Comparison of ENCODE assay signal across 8 cellular contexts in genomic region chr5:912356-913091, GRCh38. TPM values are rescaled to one million over a fixed set of nuclear protein-coding genes. Genes with fewer than 3 reads are reported as not detected.
DNase-seq lines count a peak whose midpoint lies in the region; ATAC-seq and TF ChIP-seq lines count a peak whose summit lies in the region.

No MANE protein-coding gene starts in this region.

- in situ Hi-C loops in SK-MEL-5 (cut with HindIII; ENCODE audit: low pct_unique_long_range_greater_than_20kb, low sequenced_read_pairs), result no loop called here

- H3K27me3 Mint-ChIP-seq in activated naive CD8-positive, alpha-beta T cell treated with anti-CD3 and anti-CD28 coated beads, Interleukin-2, amount 10 ng/mL, durations not matched to agents 7 days and 5 days, result no peaks in the 10 kb centered on the region
- H3K27me3 Mint-ChIP-seq in stimulated activated memory B cell treated with anti-CD40 and anti-IgM and Interleukin-4, amounts not matched to agents 10 μg/mL and 1 μg/mL and 100 μg/mL, for 72 hours, result no peaks in the 10 kb centered on the region

- POLR2A ChIA-PET in activated naive CD8-positive, alpha-beta T cell treated with anti-CD3 and anti-CD28 coated beads, Interleukin-2, amount 10 ng/mL, durations not matched to agents 7 days and 5 days (lab: Charles Lee), result no interaction called here

- H3K4me1 Mint-ChIP-seq in activated naive CD8-positive, alpha-beta T cell treated with anti-CD3 and anti-CD28 coated beads, Interleukin-2, amount 10 ng/mL, durations not matched to agents 7 days and 5 days, result no peaks in the 10 kb centered on the region
- H3K4me1 Mint-ChIP-seq in stimulated activated memory B cell treated with anti-CD40 and anti-IgM and Interleukin-4, amounts not matched to agents 10 μg/mL and 1 μg/mL and 100 μg/mL, for 72 hours, result peaks cover 5% of the 10 kb centered on the region

- peaks cover 6% of the 10 kb centered on the region for H3K36me3 Mint-ChIP-seq in activated naive CD8-positive, alpha-beta T cell treated with anti-CD3 and anti-CD28 coated beads, Interleukin-2, amount 10 ng/mL, durations not matched to agents 7 days and 5 days
- peaks cover 40% of the 10 kb centered on the region for H3K36me3 Mint-ChIP-seq in stimulated activated memory B cell treated with anti-CD40 and anti-IgM and Interleukin-4, amounts not matched to agents 10 μg/mL and 1 μg/mL and 100 μg/mL, for 72 hours

- no peak overlapping the region for H3K27ac Mint-ChIP-seq in activated naive CD8-positive, alpha-beta T cell treated with anti-CD3 and anti-CD28 coated beads, Interleukin-2, amount 10 ng/mL, durations not matched to agents 7 days and 5 days
- no peak overlapping the region for H3K27ac Mint-ChIP-seq in stimulated activated memory B cell treated with anti-CD40 and anti-IgM and Interleukin-4, amounts not matched to agents 10 μg/mL and 1 μg/mL and 100 μg/mL, for 72 hours

- peak overlapping the region; percentile 26 for H3K4me3 Mint-ChIP-seq in activated naive CD8-positive, alpha-beta T cell treated with anti-CD3 and anti-CD28 coated beads, Interleukin-2, amount 10 ng/mL, durations not matched to agents 7 days and 5 days
- H3K4me3 Mint-ChIP-seq in stimulated activated memory B cell treated with anti-CD40 and anti-IgM and Interleukin-4, amounts not matched to agents 10 μg/mL and 1 μg/mL and 100 μg/mL, for 72 hours, result no peak overlapping the region

- ATAC-seq in activated naive CD8-positive, alpha-beta T cell treated with anti-CD3 and anti-CD28 coated beads, Interleukin-2, amount 10 ng/mL, durations not matched to agents 7 days and 5 days (ENCODE audit: low read depth), result peak; percentile 21
- peak; percentile 51 for ATAC-seq in stimulated activated memory B cell treated with anti-CD40 and anti-IgM and Interleukin-4, amounts not matched to agents 10 μg/mL and 1 μg/mL and 100 μg/mL, for 72 hours
- ATAC-seq in omental fat pad (ENCODE audit: low FRiP score), result no peak

- DNase-seq in H4 (ENCODE audit: low spot score) (peak; percentile 100), SK-MEL-5 (ENCODE audit: low read depth, low spot score) (peak; percentile 90), lung microvascular endothelial cell (ENCODE audit: low read depth in 2 of 2) (peak; percentile 92 to 99), NCI-H2107 (lab: John Stamatoyannopoulos, UW) (no peak), omental fat pad (ENCODE audit: low spot score) (no peak), mucosa of gallbladder (ENCODE audit: low spot score) (no peak)
- DNase-seq in activated naive CD8-positive, alpha-beta T cell treated with anti-CD3 and anti-CD28 coated beads, Interleukin-2, amount 10 ng/mL, durations not matched to agents 7 days and 5 days, result no peak

- no peaks in the 10 kb centered on the region for H3K9me3 Mint-ChIP-seq in activated naive CD8-positive, alpha-beta T cell treated with anti-CD3 and anti-CD28 coated beads, Interleukin-2, amount 10 ng/mL, durations not matched to agents 7 days and 5 days
- H3K9me3 Mint-ChIP-seq in stimulated activated memory B cell treated with anti-CD40 and anti-IgM and Interleukin-4, amounts not matched to agents 10 μg/mL and 1 μg/mL and 100 μg/mL, for 72 hours, result no peaks in the 10 kb centered on the region

- TF ChIP-seq CTCF in omental fat pad (IDR thresholded peaks at IDR 0.05), result no peak

RNA-seq across cellular contexts. Expression of gene TRIP13, which starts 19.8 kb away (rescaled TPM):
- 52.1 and 54.2 TPM in 2 replicates for total RNA-seq in H4 (2014; rRNA removed; shearing (Covaris generic))
- total RNA-seq in SK-MEL-5 (2014; rRNA removed; shearing (Covaris generic)), result 43.7 and 47.0 TPM in 2 replicates
- 42.7 and 47.1 TPM in 2 replicates for polyA plus RNA-seq in SK-MEL-5 (2015; cell fraction: cytosol; rRNA removed)
- polyA plus RNA-seq in SK-MEL-5 (2015; cell fraction: nucleus; rRNA removed), result 58.4 and 67.5 TPM in 2 replicates
- 10 to 100 TPM; 18.3 to 20.9 TPM for total RNA-seq in activated naive CD8-positive, alpha-beta T cell treated with anti-CD3 and anti-CD28 coated beads, Interleukin-2, amount 10 ng/mL, durations not matched to agents 7 days and 5 days
- total RNA-seq in lung microvascular endothelial cell (3.0 and 13.3 TPM in 2 replicates), omental fat pad (1 to 10 TPM in 1 of 4 donors, under 1 TPM in 3; 0.79 to 3.0 (median 0.93) TPM), mucosa of gallbladder (0.92 TPM)

RNA-seq across cellular contexts. Expression of gene BRD9, which starts 19.9 kb away (rescaled TPM):
- 16.7 and 17.4 TPM in 2 replicates for total RNA-seq in H4 (2014; rRNA removed; shearing (Covaris generic))
- total RNA-seq in SK-MEL-5 (2014; rRNA removed; shearing (Covaris generic)), result 43.1 and 44.2 TPM in 2 replicates
- 44.3 and 58.3 TPM in 2 replicates for polyA plus RNA-seq in SK-MEL-5 (2015; cell fraction: cytosol; rRNA removed)
- 401 and 461 TPM in 2 replicates for polyA plus RNA-seq in SK-MEL-5 (2015; cell fraction: nucleus; rRNA removed)
- 10 to 100 TPM; 63.5 to 65.6 TPM for total RNA-seq in activated naive CD8-positive, alpha-beta T cell treated with anti-CD3 and anti-CD28 coated beads, Interleukin-2, amount 10 ng/mL, durations not matched to agents 7 days and 5 days
- total RNA-seq in lung microvascular endothelial cell, result 25.9 and 31.2 TPM in 2 replicates
- 10 to 100 TPM; 24.0 to 53.2 (median 36.7) TPM for total RNA-seq in omental fat pad
- total RNA-seq in mucosa of gallbladder, result 40.8 TPM

Comparison
In these comparisons a context has a peak if more than half of its experiments do, and no peak if none do; other contexts are left out.
1. DNase-seq: peak in H4 (single experiment), SK-MEL-5 (single experiment) and lung microvascular endothelial cell (2 of 2); none in activated naive CD8-positive, alpha-beta T cell treated with anti-CD3 and anti-CD28 coated beads, Interleukin-2, amount 10 ng/mL, durations not matched to agents 7 days and 5 days (single experiment), NCI-H2107 (single experiment), omental fat pad (single experiment) and mucosa of gallbladder (single experiment).